In genomic region chr15:62067448-62068044, GRCh38 we compare ENCODE assay signal across 8 cellular contexts. TPM values are rescaled to one million over a fixed set of nuclear protein-coding genes. Genes with fewer than 3 reads are reported as not detected.
A peak's percentile ranks its signal among the peaks of the same experiment; 100 is the strongest.
DNase-seq lines count a peak whose midpoint lies in the region; ATAC-seq, FAIRE-seq and TF ChIP-seq lines count a peak whose summit lies in the region.

No MANE protein-coding gene starts in this region.

- no peak overlapping the region for H4K5ac ChIP-seq in IMR-90 (ENCODE audit: low read depth, low read length)

- H2BK20ac ChIP-seq in IMR-90 (ENCODE audit: low read depth, low read length): no peak overlapping the region

- no peak overlapping the region for H3K27ac ChIP-seq in IMR-90 (ENCODE audit: insufficient read depth, low read length)
- H3K27ac ChIP-seq in pancreas: peak overlapping the region; percentile 8 to 88 (median 60)

- TF ChIP-seq CTCF in GM06990 (IDR thresholded peaks at IDR 0.05; ENCODE audit: insufficient read depth, low read length, poor library complexity, severe bottlenecking) (no peak), IMR-90 (conservative IDR thresholded peaks at IDR 0.05; ENCODE audit: low read depth, low read length) (no peak), pancreas (IDR thresholded peaks at IDR 0.05) (no peak)

- no peak overlapping the region for H2BK15ac ChIP-seq in IMR-90 (ENCODE audit: low read depth, low read length)

- no peaks in the 10 kb centered on the region for H3K9me3 Mint-ChIP-seq in activated T-cell treated with anti-CD3 and anti-CD28 coated beads, Interleukin-2, amount 50 U/mL, for 72 hours

- H3K9me3 ChIP-seq in IMR-90 (ENCODE audit: control insufficient read depth, insufficient read depth, low read length) (no peaks in the 10 kb centered on the region), pancreas (no peaks in the 10 kb centered on the region)

- peaks cover 0 to 3% of the 10 kb centered on the region in 2 donors for H3K36me3 Mint-ChIP-seq in activated T-cell treated with anti-CD3 and anti-CD28 coated beads, Interleukin-2, amount 50 U/mL, for 72 hours (ENCODE audit: insufficient read depth in 2 of 2)

- peak overlapping the region; percentile 78 to 92 for H3K4me3 Mint-ChIP-seq in activated T-cell treated with anti-CD3 and anti-CD28 coated beads, Interleukin-2, amount 50 U/mL, for 72 hours

- H3K18ac ChIP-seq in IMR-90 (ENCODE audit: low read depth, low read length): no peak overlapping the region

- no TSS peak for BruUV-seq in IMR-90 (replicated peaks; lab: Mats Ljungman, UMichigan)

- dilution Hi-C loops in IMR-90 (cut with HindIII; ENCODE audit: low sequenced_read_pairs, unreplicated experiment): no loop called here

- H2AK5ac ChIP-seq in IMR-90 (ENCODE audit: low read depth, low read length): no peak overlapping the region

- H3K27me3 ChIP-seq in GM06990 (replicated peaks; ENCODE audit: control insufficient read depth, insufficient read depth, low read length): peaks cover 1% of the 10 kb centered on the region; the same call in 1 of the 2 replicates
- peaks cover 37% of the 10 kb centered on the region for H3K27me3 ChIP-seq in IMR-90 (ENCODE audit: control insufficient read depth, insufficient read depth, low read length)
- no peaks in the 10 kb centered on the region for H3K27me3 ChIP-seq in pancreas

- no peak overlapping the region for H2AK9ac ChIP-seq in IMR-90 (replicated peaks; ENCODE audit: low read depth, low read length, poor library complexity)

- no peak overlapping the region for H3K4ac ChIP-seq in IMR-90 (ENCODE audit: low read depth, low read length)

- no peak for TF ChIP-seq RAD21 in IMR-90 (IDR thresholded peaks at IDR 0.05; ENCODE audit: low read length)

- peak overlapping the region; percentile 45 for H3K4me3 ChIP-seq in GM06990 (replicated peaks; ENCODE audit: low read depth, low read length)
- peak overlapping the region; percentile 23 for H3K4me3 ChIP-seq in IMR-90 (ENCODE audit: insufficient read depth, low read depth, low read length)
- peak overlapping the region; percentile 31 to 62 (median 48) for H3K4me3 ChIP-seq in pancreas

- no peaks in the 10 kb centered on the region for H4K20me1 ChIP-seq in IMR-90 (ENCODE audit: insufficient read depth, low read length)

- no peak overlapping the region for H3K23ac ChIP-seq in IMR-90 (ENCODE audit: low read depth, low read length)

- FAIRE-seq in pancreas (lab: Jason Lieb, UNC): no peak

- ATAC-seq in IMR-90 (ENCODE audit: low read depth): peak; percentile 7; the same call in 1 of the 2 replicates
- peak; percentile 79 to 83 for ATAC-seq in activated T-cell treated with anti-CD3 and anti-CD28 coated beads, Interleukin-2, amount 50 U/mL, for 72 hours (replicated peaks in 1 of 2)
- ATAC-seq in pancreas: peak; percentile 28 to 58 (median 53)
- ATAC-seq in HG03095 (IDR thresholded peaks at IDR 0.05; ENCODE audit: unreplicated experiment): no peak
- no peak for ATAC-seq in GM18517 (IDR thresholded peaks at IDR 0.05; ENCODE audit: unreplicated experiment)

- no peak overlapping the region for H2BK120ac ChIP-seq in IMR-90 (ENCODE audit: low read depth, low read length)

- H3K9me1 ChIP-seq in IMR-90 (ENCODE audit: insufficient read depth, low read length): no peaks in the 10 kb centered on the region

- H3K27me3 Mint-ChIP-seq in activated T-cell treated with anti-CD3 and anti-CD28 coated beads, Interleukin-2, amount 50 U/mL, for 72 hours (ENCODE audit: low read depth): peaks cover 26% of the 10 kb centered on the region

- peaks cover 30% of the 10 kb centered on the region for H3K4me1 Mint-ChIP-seq in activated T-cell treated with anti-CD3 and anti-CD28 coated beads, Interleukin-2, amount 50 U/mL, for 72 hours (ENCODE audit: low read depth)

- H3K14ac ChIP-seq in IMR-90 (replicated peaks; ENCODE audit: low read depth, low read length): no peak overlapping the region

- H3K36me3 ChIP-seq in GM06990 (ENCODE audit: control insufficient read depth, insufficient read depth, low read length) (no peaks in the 10 kb centered on the region), IMR-90 (ENCODE audit: control insufficient read depth, insufficient read depth, low read length) (no peaks in the 10 kb centered on the region), pancreas (no peaks in the 10 kb centered on the region)

- no peak overlapping the region for H4K91ac ChIP-seq in IMR-90 (ENCODE audit: insufficient read depth, low read depth, low read length)

- POLR2A ChIA-PET in IMR-90 (lab: Charles Lee; ENCODE audit: unreplicated experiment): no interaction called here

- no peak for TF ChIP-seq POLR2A in IMR-90 (IDR thresholded peaks at IDR 0.05; ENCODE audit: low read depth, low read length)

- H3K4me2 ChIP-seq in IMR-90 (ENCODE audit: low read depth, low read length): peak overlapping the region; percentile 68

- peak overlapping the region; percentile 73 for H2AFZ ChIP-seq in IMR-90 (replicated peaks; ENCODE audit: low read length, poor library complexity)

- H4K8ac ChIP-seq in IMR-90 (ENCODE audit: low read depth in 2 of 2, low read length in 2 of 2): no peak overlapping the region

- intact Hi-C loops in IMR-90 (cut with micrococcal nuclease) (loop anchor here (10.0 kb wide), 1 partner anchor 187 kb away; no protein-coding TSS in a partner anchor), pancreas (cut with DNase I) (no loop called here)

- whole genome bisulfite sequencing in IMR-90 (ENCODE audit: extremely low coverage in 2 of 2, insufficient read length in 1 of 2), 2 experiments: 10% methylated on average over 26 of the region's 62 CpGs; no CpG with 5 or more reads in 1 of the 2 experiments
- WGBS in pancreas, 2 donors: 0 to 2% methylated on average over 19 to 62 of the region's 62 CpGs

- peak overlapping the region; percentile 55 for H3K27ac Mint-ChIP-seq in activated T-cell treated with anti-CD3 and anti-CD28 coated beads, Interleukin-2, amount 50 U/mL, for 72 hours

- no peak overlapping the region for H3K9ac ChIP-seq in IMR-90 (ENCODE audit: low read depth, low read length)

- H2BK5ac ChIP-seq in IMR-90 (ENCODE audit: low read depth, low read length, poor library complexity, severe bottlenecking): no peak overlapping the region

- H3K79me1 ChIP-seq in IMR-90 (ENCODE audit: low read depth in 1 of 2, low read length in 2 of 2): no peaks in the 10 kb centered on the region

- CTCF ChIA-PET in IMR-90 (lab: Yijun Ruan, JAX): interaction anchor here (0.6 kb wide), 1 partner anchor 1422 kb away, joined by 3 read pairs; no protein-coding TSS in a partner anchor

- no peak overlapping the region for H3K56ac ChIP-seq in IMR-90 (ENCODE audit: extremely low read depth, insufficient read depth, low read length)

- H3K4me1 ChIP-seq in IMR-90 (ENCODE audit: control insufficient read depth, insufficient read depth, low read length) (no peaks in the 10 kb centered on the region), pancreas (peaks cover 16 to 20% (median 18%) of the 10 kb centered on the region in 3 donors)

- in situ Hi-C loops in IMR-90 (cut with MboI; ENCODE audit: low sequenced_read_pairs): loop anchor here (5.0 kb wide), 1 partner anchor 190 kb away; no protein-coding TSS in a partner anchor

- DNase-seq in GM06990 (ENCODE audit: extremely low read depth, insufficient read length) (peak; percentile 39), IMR-90 (no peak), glomerular visceral epithelial cell (ENCODE audit: extremely low spot score) (peak; percentile 13), pancreas (peak; percentile 37 to 84 (median 60)), GOT3 (lab: John Stamatoyannopoulos, UW) (no peak)
- DNase-seq in activated T-cell treated with anti-CD3 and anti-CD28 coated beads, Interleukin-2, amount 50 U/mL, for 72 hours: peak; percentile 38 to 45

TF ChIP-seq in IMR-90, 13 proteins besides CTCF, POLR2A, EP300 and RAD21:
- TF ChIP-seq BHLHE40 (IDR thresholded peaks at IDR 0.05; ENCODE audit: low read depth, low read length) (no peak), MAZ (IDR thresholded peaks at IDR 0.05; ENCODE audit: borderline replicate concordance, low read depth, low read length) (no peak), SMC3 (IDR thresholded peaks at IDR 0.05; ENCODE audit: low read depth, low read length) (no peak), MAFK (IDR thresholded peaks at IDR 0.05; ENCODE audit: low read depth, low read length) (no peak)
TF ChIP-seq in IMR-90: peak in this region for 0.

RNA-seq across cellular contexts. Expression of gene C2CD4A, which starts 0.8 kb away (rescaled TPM):
- total RNA-seq in IMR-90 (2012; rRNA removed): not detected in 2 replicates
- polyA plus RNA-seq in IMR-90 (2012; rRNA removed): not detected in 2 replicates
- polyA plus RNA-seq in IMR-90 (2012; cell fraction: cytosol; rRNA removed): not detected in 2 replicates
- not detected in 2 replicates for polyA plus RNA-seq in IMR-90 (2012; cell fraction: nucleus; rRNA removed; ENCODE audit: low replicate concordance)
- total RNA-seq in activated T-cell treated with anti-CD3 and anti-CD28 coated beads, Interleukin-2, amount 50 U/mL, for 72 hours: 1 to 10 TPM in 1 of 2 donors, under 1 TPM in 1; 0.46 to 1.8 TPM
- total RNA-seq in pancreas: 10 to 100 TPM in 1 of 6 donors, 1 to 10 TPM in 5; 1.2 to 16.1 (median 2.7) TPM
- 1 to 10 TPM; 2.2 to 3.5 TPM for polyA plus RNA-seq in pancreas

RNA-seq across cellular contexts. Expression of gene VPS13C, which starts 7.3 kb away (rescaled TPM):
- total RNA-seq in IMR-90 (2012; rRNA removed) (32.8 and 48.6 TPM in 2 replicates), pancreas (10 to 100 TPM; 21.5 to 49.6 (median 31.0) TPM)
- polyA plus RNA-seq in IMR-90 (2012; rRNA removed) (4.5 and 8.1 TPM in 2 replicates), pancreas (10 to 100 TPM in 1 of 2 donors, 1 to 10 TPM in 1; 8.8 to 20.1 TPM)
- polyA plus RNA-seq in IMR-90 (2012; cell fraction: cytosol; rRNA removed): 1.2 and 1.5 TPM in 2 replicates
- polyA plus RNA-seq in IMR-90 (2012; cell fraction: nucleus; rRNA removed; ENCODE audit: low replicate concordance): 1.3 and 12.9 TPM in 2 replicates
- total RNA-seq in activated T-cell treated with anti-CD3 and anti-CD28 coated beads, Interleukin-2, amount 50 U/mL, for 72 hours: 10 to 100 TPM; 71.7 to 88.5 TPM

Comparison
In these comparisons a context has a peak if more than half of its experiments do, and no peak if none do; other contexts are left out.
1. DNase-seq: peak in GM06990 (single experiment), activated T-cell treated with anti-CD3 and anti-CD28 coated beads, Interleukin-2, amount 50 U/mL, for 72 hours (2 of 2), glomerular visceral epithelial cell (single experiment) and pancreas (6 of 6); none in IMR-90 (single experiment) and GOT3 (single experiment).
2. ATAC-seq: peak in IMR-90 (single experiment), activated T-cell treated with anti-CD3 and anti-CD28 coated beads, Interleukin-2, amount 50 U/mL, for 72 hours (2 of 2) and pancreas (4 of 4); none in HG03095 (single experiment) and GM18517 (single experiment).
3. Peak in every context shown above with its lines, with median percentiles within 50 percentile points of each other: H3K4me3 ChIP-seq.